32 cellular contexts compared by ENCODE assay signal in the genomic region with DNA sequence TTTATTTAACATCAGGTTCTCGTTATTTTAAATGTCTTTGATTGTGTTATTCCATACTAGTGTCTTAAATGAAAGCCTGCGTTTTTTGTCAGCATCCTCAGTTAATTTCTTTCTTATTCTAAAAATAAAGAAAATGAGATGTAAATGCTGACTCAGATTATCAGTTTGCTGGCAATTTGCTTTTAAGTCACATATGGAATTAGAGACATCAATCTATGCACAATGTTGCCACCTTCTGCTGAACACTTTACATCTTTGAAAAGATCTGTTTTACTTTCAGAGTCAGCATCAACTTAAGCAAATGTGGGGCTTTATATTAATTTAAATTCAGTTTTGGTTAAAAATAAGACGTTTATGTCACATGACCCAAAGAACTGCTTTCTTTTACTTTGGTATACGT.
"Had no signal": no experiment of that assay in that cellular context is flagged by ENCODE, and none has a peak within 500 bp of the region (broad histone marks: within the 10 kb centered on the region; RNA-seq: fewer than 3 reads in every experiment).

No MANE protein-coding gene starts in this region.

- H3K36me3 ChIP-seq: breast epithelium, esophagus muscularis mucosa, left ventricle myocardium inferior, neutrophil, ovary, prostate gland, sigmoid colon, thyroid gland, upper lobe of left lung, vagina had no signal

- H3K4me3 ChIP-seq: breast epithelium, esophagus muscularis mucosa, hepatocyte, left ventricle myocardium inferior, lung, ovary, prostate gland, sigmoid colon, thyroid gland, upper lobe of left lung, vagina had no signal

- FAIRE-seq: small intestine had no signal

- H3K4me1 ChIP-seq: breast epithelium, esophagus muscularis mucosa, foreskin keratinocyte, left ventricle myocardium inferior, prostate gland, sigmoid colon, thyroid gland, upper lobe of left lung, vagina had no signal

- H3K9me3 ChIP-seq: breast epithelium, esophagus muscularis mucosa, left ventricle myocardium inferior, neutrophil, ovary, prostate gland, sigmoid colon, thyroid gland, upper lobe of left lung, vagina had no signal

- H3K27ac ChIP-seq: breast epithelium, esophagus muscularis mucosa, foreskin keratinocyte, hepatocyte, left ventricle myocardium inferior, neutrophil, ovary, prostate gland, sigmoid colon, thyroid gland, upper lobe of left lung, vagina had no signal

- H2AFZ ChIP-seq: hepatocyte had no signal

- DNase-seq: activated CD4-positive, alpha-beta T cell treated with anti-CD3 and anti-CD28 coated beads for 36 hours; activated CD4-positive, CD25-positive, alpha-beta regulatory T cell; activated CD8-positive, alpha-beta memory T cell treated with anti-CD3 and anti-CD28 coated beads, Interleukin-2, amount 10 ng/mL, durations not matched to agents 7 days and 5 days; activated CD8-positive, alpha-beta T cell treated with anti-CD3 and anti-CD28 coated beads, Interleukin-2, amount 10 ng/mL, durations not matched to agents 7 days and 5 days; activated naive CD4-positive, alpha-beta T cell; activated T-cell treated with anti-CD3 and anti-CD28 coated beads, Interleukin-2, amount 50 U/mL, for 72 hours; central memory CD4-positive, alpha-beta T cell; endodermal cell; foreskin keratinocyte; islet precursor cell; left ventricle myocardium inferior; mesendoderm; ovary; retina; sigmoid colon; small intestine; stimulated activated CD4-positive, alpha-beta T cell treated with anti-CD3 and anti-CD28 coated beads, Interleukin-4, amount 100 ng/mL, for 4 hours; stimulated activated CD8-positive, alpha-beta memory T cell treated with anti-CD3 and anti-CD28 coated beads, Interleukin-4, amount 100 ng/mL, for 48 hours; stimulated activated naive CD8-positive, alpha-beta T cell treated with anti-CD3 and anti-CD28 coated beads, Interleukin-15, amount 100 ng/mL, for 72 hours; substantia nigra; thyroid gland; upper lobe of left lung had no signal

- ATAC-seq: activated CD4-positive, alpha-beta T cell treated with anti-CD3 and anti-CD28 coated beads for 36 hours; activated CD8-positive, alpha-beta memory T cell treated with anti-CD3 and anti-CD28 coated beads, Interleukin-2, amount 10 ng/mL, durations not matched to agents 7 days and 5 days; activated CD8-positive, alpha-beta T cell treated with anti-CD3 and anti-CD28 coated beads, Interleukin-2, amount 10 ng/mL, durations not matched to agents 7 days and 5 days; activated naive CD4-positive, alpha-beta T cell treated with anti-CD3 and anti-CD28 coated beads, Interleukin-2, amount 50 U/mL, for 72 hours; activated T-cell treated with anti-CD3 and anti-CD28 coated beads, Interleukin-2, amount 50 U/mL, for 72 hours; foreskin keratinocyte; natural killer cell treated with Interleukin-12 subunit alpha and Interleukin-12 subunit beta and Interleukin-15 and Interleukin-18, amount 100 ng/mL, for 72 hours; stimulated activated memory B cell treated with anti-CD40 and anti-IgM and Interleukin-4, amounts not matched to agents 10 μg/mL and 1 μg/mL and 100 μg/mL, for 72 hours; stimulated activated naive CD8-positive, alpha-beta T cell treated with anti-CD3 and anti-CD28 coated beads, Interleukin-15, amount 100 ng/mL, for 72 hours had no signal

- H3K27me3 ChIP-seq: breast epithelium, esophagus muscularis mucosa, foreskin keratinocyte, hepatocyte, neutrophil, ovary, sigmoid colon, thyroid gland, upper lobe of left lung, vagina had no signal

- H3K79me2 ChIP-seq: hepatocyte had no signal

- H3K4me2 ChIP-seq: hepatocyte had no signal
